ENCODE assay signal across 8 cellular contexts in the genomic region with DNA sequence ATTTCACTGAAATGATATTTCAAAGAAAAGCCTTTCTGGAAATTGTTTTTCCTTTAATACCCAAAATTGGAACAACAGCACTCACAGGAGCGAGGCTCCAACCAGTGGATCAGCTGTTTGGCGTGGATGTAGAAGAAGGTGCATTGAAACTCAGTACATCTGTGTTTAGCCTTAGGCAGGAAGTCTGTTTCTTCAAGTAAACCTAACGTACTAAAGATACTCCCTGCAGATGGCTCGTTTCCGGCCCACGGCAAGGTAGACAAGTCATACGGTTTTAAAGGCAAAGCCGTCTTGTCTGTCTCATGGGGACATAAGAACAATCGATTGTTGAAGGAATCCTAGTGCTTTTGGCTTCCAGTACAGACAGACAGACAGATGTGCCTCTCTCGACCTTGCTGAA. TPM values are rescaled to one million over a fixed set of nuclear protein-coding genes. Genes with fewer than 3 reads are reported as not detected.
DNase-seq lines count a peak whose midpoint lies in the region; ATAC-seq and TF ChIP-seq lines count a peak whose summit lies in the region.

No MANE protein-coding gene starts in this region.

- intact Hi-C loops in cardiac septum (cut with DNase I): no loop called here
- intact Hi-C loops in right cardiac atrium (cut with DNase I): no loop called here

- H3K4me2 ChIP-seq in SK-N-SH: no peak overlapping the region

- H3K9ac ChIP-seq in SK-N-SH: no peak overlapping the region

- TF ChIP-seq RAD21 in SK-N-SH (IDR thresholded peaks at IDR 0.05; ENCODE audit: low read length): no peak

- H3F3A ChIP-seq in SK-N-SH (replicated peaks; ENCODE audit: insufficient read depth): no peaks in the 10 kb centered on the region

- CTCF ChIA-PET in SK-N-SH (lab: Yijun Ruan, JAX): interaction anchor here (6.9 kb wide), 1 partner anchor 13 kb away, joined by 45 read pairs; no protein-coding TSS in a partner anchor

- no peak overlapping the region for H3K4me3 ChIP-seq in right cardiac atrium (ENCODE audit: low read length)
- no peak overlapping the region for H3K4me3 ChIP-seq in SJCRH30
- H3K4me3 ChIP-seq in SK-N-SH (ENCODE audit: low read depth in 2 of 2, low read length in 1 of 2): no peak overlapping the region

- no peak for TF ChIP-seq EP300 in SK-N-SH (IDR thresholded peaks at IDR 0.05; ENCODE audit: borderline replicate concordance in 1 of 2, low read depth in 1 of 2, low read length in 1 of 2)

- 65% methylated on average over 10 of the region's 10 CpGs for WGBS in right cardiac atrium
- 40% methylated on average over 10 of the region's 10 CpGs for WGBS in SK-N-SH (ENCODE audit: low lambda C conversion rate)

- TF ChIP-seq CTCF in SK-N-SH (IDR thresholded peaks at IDR 0.05): no peak

- H3K27me3 ChIP-seq in right cardiac atrium (ENCODE audit: control insufficient read depth, insufficient read depth) (no peaks in the 10 kb centered on the region), SJCRH30 (no peaks in the 10 kb centered on the region), SK-N-SH (ENCODE audit: insufficient read depth) (no peaks in the 10 kb centered on the region; the same call in 1 of the 2 replicates)

- DNase-seq in cardiac septum (ENCODE audit: low spot score): peak; percentile 29
- no peak for DNase-seq in right cardiac atrium
- peak; percentile 77 for DNase-seq in NAMALWA (ENCODE audit: low spot score)
- DNase-seq in central memory CD4-positive, alpha-beta T cell: peak; percentile 57
- no peak for DNase-seq in DMS79 treated with DMSO at 0.1 percent for 48 hours (lab: John Stamatoyannopoulos, UW)
- no peak for DNase-seq in SJCRH30
- no peak for DNase-seq in NOMO-1 (lab: John Stamatoyannopoulos, UW; ENCODE audit: unreplicated experiment in 2 of 2)
- DNase-seq in SK-N-SH: no peak

- no peak for ATAC-seq in right cardiac atrium

- H3K4me1 ChIP-seq in right cardiac atrium (ENCODE audit: control insufficient read depth, insufficient read depth, low read length) (peaks cover 7% of the 10 kb centered on the region), SJCRH30 (no peaks in the 10 kb centered on the region), SK-N-SH (ENCODE audit: control insufficient read depth in 1 of 2, insufficient read depth in 2 of 2, low read depth in 1 of 2, low read length in 1 of 2) (peaks cover 0 to 3% of the 10 kb centered on the region in 2 experiments; a peak in 1 of 4 replicates)

- H3K36me3 ChIP-seq in SJCRH30 (no peaks in the 10 kb centered on the region), SK-N-SH (replicated peaks in 1 of 2; ENCODE audit: control insufficient read depth in 1 of 2, insufficient read depth in 2 of 2, low read length in 1 of 2) (no peaks in the 10 kb centered on the region)

- no peaks in the 10 kb centered on the region for H3K79me2 ChIP-seq in SK-N-SH (ENCODE audit: insufficient read depth)

- H3K9me3 ChIP-seq in right cardiac atrium (ENCODE audit: control insufficient read depth, low read length) (no peaks in the 10 kb centered on the region), SJCRH30 (replicated peaks) (no peaks in the 10 kb centered on the region), SK-N-SH (no peaks in the 10 kb centered on the region)

- POLR2A ChIA-PET in SK-N-SH (lab: Yijun Ruan, JAX): no interaction called here

- H3K27ac ChIP-seq in right cardiac atrium (ENCODE audit: low read length) (no peak overlapping the region), SJCRH30 (no peak overlapping the region), SK-N-SH (ENCODE audit: low read depth in 2 of 2, low read length in 1 of 2) (no peak overlapping the region)

- no peaks in the 10 kb centered on the region for H3K9me2 ChIP-seq in SK-N-SH

- no peak overlapping the region for H2AFZ ChIP-seq in SK-N-SH (ENCODE audit: low read depth)

- no peaks in the 10 kb centered on the region for H4K20me1 ChIP-seq in SK-N-SH (ENCODE audit: insufficient read depth)

TF ChIP-seq in SK-N-SH, 30 proteins besides CTCF, POLR2A, EP300 and RAD21:
- TF ChIP-seq RCOR1 (IDR thresholded peaks at IDR 0.05; ENCODE audit: low read length): no peak
- TF ChIP-seq GABPA (IDR thresholded peaks at IDR 0.05; ENCODE audit: low read depth): no peak
- no peak for TF ChIP-seq SIN3A (IDR thresholded peaks at IDR 0.05; ENCODE audit: borderline replicate concordance, low read depth, low read length)
- TF ChIP-seq JUND (IDR thresholded peaks at IDR 0.05): no peak
- no peak for TF ChIP-seq TCF12 (IDR thresholded peaks at IDR 0.05)
- TF ChIP-seq TAF1 (IDR thresholded peaks at IDR 0.05; ENCODE audit: borderline replicate concordance, low read depth, low read length): no peak
- TF ChIP-seq YY1 (IDR thresholded peaks at IDR 0.05; ENCODE audit: low read depth): no peak
- no peak for TF ChIP-seq GATA2 (CRISPR knock-in tag; IDR thresholded peaks at IDR 0.05)
- TF ChIP-seq, protein P1, sequence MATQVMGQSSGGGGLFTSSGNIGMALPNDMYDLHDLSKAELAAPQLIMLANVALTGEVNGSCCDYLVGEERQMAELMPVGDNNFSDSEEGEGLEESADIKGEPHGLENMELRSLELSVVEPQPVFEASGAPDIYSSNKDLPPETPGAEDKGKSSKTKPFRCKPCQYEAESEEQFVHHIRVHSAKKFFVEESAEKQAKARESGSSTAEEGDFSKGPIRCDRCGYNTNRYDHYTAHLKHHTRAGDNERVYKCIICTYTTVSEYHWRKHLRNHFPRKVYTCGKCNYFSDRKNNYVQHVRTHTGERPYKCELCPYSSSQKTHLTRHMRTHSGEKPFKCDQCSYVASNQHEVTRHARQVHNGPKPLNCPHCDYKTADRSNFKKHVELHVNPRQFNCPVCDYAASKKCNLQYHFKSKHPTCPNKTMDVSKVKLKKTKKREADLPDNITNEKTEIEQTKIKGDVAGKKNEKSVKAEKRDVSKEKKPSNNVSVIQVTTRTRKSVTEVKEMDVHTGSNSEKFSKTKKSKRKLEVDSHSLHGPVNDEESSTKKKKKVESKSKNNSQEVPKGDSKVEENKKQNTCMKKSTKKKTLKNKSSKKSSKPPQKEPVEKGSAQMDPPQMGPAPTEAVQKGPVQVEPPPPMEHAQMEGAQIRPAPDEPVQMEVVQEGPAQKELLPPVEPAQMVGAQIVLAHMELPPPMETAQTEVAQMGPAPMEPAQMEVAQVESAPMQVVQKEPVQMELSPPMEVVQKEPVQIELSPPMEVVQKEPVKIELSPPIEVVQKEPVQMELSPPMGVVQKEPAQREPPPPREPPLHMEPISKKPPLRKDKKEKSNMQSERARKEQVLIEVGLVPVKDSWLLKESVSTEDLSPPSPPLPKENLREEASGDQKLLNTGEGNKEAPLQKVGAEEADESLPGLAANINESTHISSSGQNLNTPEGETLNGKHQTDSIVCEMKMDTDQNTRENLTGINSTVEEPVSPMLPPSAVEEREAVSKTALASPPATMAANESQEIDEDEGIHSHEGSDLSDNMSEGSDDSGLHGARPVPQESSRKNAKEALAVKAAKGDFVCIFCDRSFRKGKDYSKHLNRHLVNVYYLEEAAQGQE (IDR thresholded peaks at IDR 0.05; ENCODE audit: low read depth, low read length): no peak
- TF ChIP-seq EZH2phosphoT487 (IDR thresholded peaks at IDR 0.05; ENCODE audit: borderline replicate concordance, low read depth): no peak
- TF ChIP-seq CHD2 (IDR thresholded peaks at IDR 0.05; ENCODE audit: low read length, partially characterized antibody): no peak
- TF ChIP-seq, protein P2, sequence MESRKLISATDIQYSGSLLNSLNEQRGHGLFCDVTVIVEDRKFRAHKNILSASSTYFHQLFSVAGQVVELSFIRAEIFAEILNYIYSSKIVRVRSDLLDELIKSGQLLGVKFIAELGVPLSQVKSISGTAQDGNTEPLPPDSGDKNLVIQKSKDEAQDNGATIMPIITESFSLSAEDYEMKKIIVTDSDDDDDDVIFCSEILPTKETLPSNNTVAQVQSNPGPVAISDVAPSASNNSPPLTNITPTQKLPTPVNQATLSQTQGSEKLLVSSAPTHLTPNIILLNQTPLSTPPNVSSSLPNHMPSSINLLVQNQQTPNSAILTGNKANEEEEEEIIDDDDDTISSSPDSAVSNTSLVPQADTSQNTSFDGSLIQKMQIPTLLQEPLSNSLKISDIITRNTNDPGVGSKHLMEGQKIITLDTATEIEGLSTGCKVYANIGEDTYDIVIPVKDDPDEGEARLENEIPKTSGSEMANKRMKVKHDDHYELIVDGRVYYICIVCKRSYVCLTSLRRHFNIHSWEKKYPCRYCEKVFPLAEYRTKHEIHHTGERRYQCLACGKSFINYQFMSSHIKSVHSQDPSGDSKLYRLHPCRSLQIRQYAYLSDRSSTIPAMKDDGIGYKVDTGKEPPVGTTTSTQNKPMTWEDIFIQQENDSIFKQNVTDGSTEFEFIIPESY (IDR thresholded peaks at IDR 0.05; ENCODE audit: borderline replicate concordance, low read depth): no peak
- no peak for TF ChIP-seq NRF1 (IDR thresholded peaks at IDR 0.05; ENCODE audit: low read depth, low read length)

RNA-seq across cellular contexts. Expression of a gene that starts 50.0 kb away (rescaled TPM):
- total RNA-seq in cardiac septum (23.4 TPM), right cardiac atrium (10 to 100 TPM; 27.0 to 34.9 (median 30.7) TPM)
- polyA plus RNA-seq in right cardiac atrium (11.0 TPM), SK-N-SH (2012; rRNA removed) (1.1 and 1.5 TPM in 2 replicates)
- total RNA-seq in SJCRH30 (2014; rRNA removed; shearing (Covaris generic)): 16.5 and 17.2 TPM in 2 replicates
- 0.76 and 1.2 TPM in 2 replicates for polyA plus RNA-seq in SK-N-SH (2012; cell fraction: cytosol; rRNA removed)
- polyA plus RNA-seq in SK-N-SH (2012; cell fraction: nucleus; rRNA removed): 1.2 and 1.4 TPM in 2 replicates

Comparison
In these comparisons a context has a peak if more than half of its experiments do, and no peak if none do; other contexts are left out.
1. DNase-seq: peak in cardiac septum (single experiment), NAMALWA (single experiment) and central memory CD4-positive, alpha-beta T cell (single experiment); none in right cardiac atrium (0 of 3), DMS79 treated with DMSO at 0.1 percent for 48 hours (single experiment), SJCRH30 (0 of 2), NOMO-1 (0 of 2) and SK-N-SH (single experiment).